Comparison of ENCODE assay signal across 1 cellular context in genomic region chr19:50368649-50369570, GRCh38.
TF ChIP-seq lines count a peak whose summit lies in the region.

No MANE protein-coding gene starts in this region.

TF ChIP-seq in HepG2, 621 proteins besides CTCF, POLR2A, EP300 and RAD21 (continues in another document):
- peak; percentile 49 for TF ChIP-seq ZNF687 (CRISPR knock-in tag; IDR thresholded peaks at IDR 0.05)
- no peak for TF ChIP-seq ERF (CRISPR knock-in tag; IDR thresholded peaks at IDR 0.05)
- TF ChIP-seq HOMEZ (CRISPR knock-in tag; IDR thresholded peaks at IDR 0.05; ENCODE audit: low read depth): no peak
- no peak for TF ChIP-seq ZNF296 (CRISPR knock-in tag; conservative IDR thresholded peaks at IDR 0.05)
- TF ChIP-seq ETV5 (CRISPR knock-in tag; IDR thresholded peaks at IDR 0.05; ENCODE audit: borderline replicate concordance): 0 out of 2 replicates have a peak, but pooled peaks have one; percentile 29
- TF ChIP-seq ZNF772 (CRISPR knock-in tag; IDR thresholded peaks at IDR 0.05): no peak
- peak; percentile 47; the same call in 1 of the 2 replicates for TF ChIP-seq ZGPAT (CRISPR knock-in tag; IDR thresholded peaks at IDR 0.05)
- TF ChIP-seq HHEX (CRISPR knock-in tag; IDR thresholded peaks at IDR 0.05): no peak
- TF ChIP-seq ZNF331 (CRISPR knock-in tag; IDR thresholded peaks at IDR 0.05): 0 out of 2 replicates have a peak, but pooled peaks have one; percentile 14
- 0 out of 2 replicates have a peak, but pooled peaks have one; percentile 29 for TF ChIP-seq ZSCAN29 (CRISPR knock-in tag; conservative IDR thresholded peaks at IDR 0.05)
- TF ChIP-seq ZNF224 (CRISPR knock-in tag; IDR thresholded peaks at IDR 0.05): no peak
- peak; percentile 51; the same call in 1 of the 2 replicates for TF ChIP-seq KDM2A (CRISPR knock-in tag; IDR thresholded peaks at IDR 0.05; ENCODE audit: borderline replicate concordance, low read depth)
- TF ChIP-seq KDM3A (CRISPR knock-in tag; IDR thresholded peaks at IDR 0.05; ENCODE audit: low read depth): 0 out of 2 replicates have a peak, but pooled peaks have one; percentile 66
- TF ChIP-seq SALL1 (CRISPR knock-in tag; IDR thresholded peaks at IDR 0.05): peak; percentile 47; the same call in 1 of the 2 replicates
- peak; percentile 31; the same call in 1 of the 2 replicates for TF ChIP-seq GATAD2A (CRISPR knock-in tag; IDR thresholded peaks at IDR 0.05)
- peak; percentile 85; the same call in 1 of the 2 replicates for TF ChIP-seq ZSCAN22 (CRISPR knock-in tag; IDR thresholded peaks at IDR 0.05)
- TF ChIP-seq SMC3 (IDR thresholded peaks at IDR 0.05; ENCODE audit: low read length): peak; percentile 64
- TF ChIP-seq ZFX (CRISPR knock-in tag; IDR thresholded peaks at IDR 0.05; ENCODE audit: low read depth): peak; percentile 45; the same call in 1 of the 2 replicates
- no peak for TF ChIP-seq TIGD3 (CRISPR knock-in tag; IDR thresholded peaks at IDR 0.05; ENCODE audit: borderline replicate concordance)
- TF ChIP-seq U2AF1 (optimal IDR thresholded peaks at IDR 0.05; ENCODE audit: low read depth, low read length): no peak
- 0 out of 2 replicates have a peak, but pooled peaks have one; percentile 44 for TF ChIP-seq IRF2 (CRISPR knock-in tag; IDR thresholded peaks at IDR 0.05)
- no peak for TF ChIP-seq KLF11 (CRISPR knock-in tag; IDR thresholded peaks at IDR 0.05)
- 0 out of 2 replicates have a peak, but pooled peaks have one; percentile 26 for TF ChIP-seq PRDM15 (CRISPR knock-in tag; IDR thresholded peaks at IDR 0.05)
- TF ChIP-seq KLF9 (CRISPR knock-in tag; IDR thresholded peaks at IDR 0.05; ENCODE audit: low read depth): no peak
- TF ChIP-seq DRAP1 (CRISPR knock-in tag; IDR thresholded peaks at IDR 0.05): no peak
- TF ChIP-seq HMGXB4 (CRISPR knock-in tag; IDR thresholded peaks at IDR 0.05; ENCODE audit: borderline replicate concordance in 1 of 2, low read depth in 1 of 2): peak; percentile 33 to 55; a peak in 1 of 4 replicates
- TF ChIP-seq FOXO1 (CRISPR knock-in tag; IDR thresholded peaks at IDR 0.05): 0 out of 2 replicates have a peak, but pooled peaks have one; percentile 24
- TF ChIP-seq STAG1 (CRISPR knock-in tag; IDR thresholded peaks at IDR 0.05): peak; percentile 91
- TF ChIP-seq RBM39 (IDR thresholded peaks at IDR 0.05; ENCODE audit: low read depth, low read length, poor library complexity, severe bottlenecking): peak; percentile 46
- TF ChIP-seq RARG (CRISPR knock-in tag; IDR thresholded peaks at IDR 0.05; ENCODE audit: low read depth): no peak
- no peak for TF ChIP-seq ZBTB42 (CRISPR knock-in tag; IDR thresholded peaks at IDR 0.05)
- peak; percentile 29; the same call in 1 of the 2 replicates for TF ChIP-seq ZBTB7A (CRISPR knock-in tag; IDR thresholded peaks at IDR 0.05)
- TF ChIP-seq RFXAP (CRISPR knock-in tag; IDR thresholded peaks at IDR 0.05; ENCODE audit: borderline replicate concordance): 0 out of 2 replicates have a peak, but pooled peaks have one; percentile 30
- TF ChIP-seq NR2C2 (CRISPR knock-in tag; IDR thresholded peaks at IDR 0.05; ENCODE audit: borderline replicate concordance): 0 out of 2 replicates have a peak, but pooled peaks have one; percentile 20
- TF ChIP-seq ONECUT2 (CRISPR knock-in tag; IDR thresholded peaks at IDR 0.05): no peak
- TF ChIP-seq AGO1 (IDR thresholded peaks at IDR 0.05; ENCODE audit: low read depth, low read length, poor library complexity, severe bottlenecking): no peak
- no peak for TF ChIP-seq THAP8 (CRISPR knock-in tag; IDR thresholded peaks at IDR 0.05; ENCODE audit: borderline replicate concordance)
- 0 out of 2 replicates have a peak, but pooled peaks have one; percentile 46 for TF ChIP-seq MEIS2 (CRISPR knock-in tag; IDR thresholded peaks at IDR 0.05)
- no peak for TF ChIP-seq MLX (CRISPR knock-in tag; IDR thresholded peaks at IDR 0.05)
- 0 out of 2 replicates have a peak, but pooled peaks have one; percentile 26 for TF ChIP-seq SMAD3 (CRISPR knock-in tag; IDR thresholded peaks at IDR 0.05)
- no peak for TF ChIP-seq HOXA9 (CRISPR knock-in tag; IDR thresholded peaks at IDR 0.05; ENCODE audit: borderline replicate concordance)
- no peak for TF ChIP-seq ZMYM4 (CRISPR knock-in tag; IDR thresholded peaks at IDR 0.05)
- TF ChIP-seq ZNF547 (CRISPR knock-in tag; IDR thresholded peaks at IDR 0.05): no peak
- no peak for TF ChIP-seq PLSCR1 (CRISPR knock-in tag; IDR thresholded peaks at IDR 0.05; ENCODE audit: borderline replicate concordance)
- no peak for TF ChIP-seq REL (CRISPR knock-in tag; conservative IDR thresholded peaks at IDR 0.05)
- peak; percentile 39 for TF ChIP-seq XRCC5 (optimal IDR thresholded peaks at IDR 0.05; ENCODE audit: low read length)
- no peak for TF ChIP-seq TFAP4 (IDR thresholded peaks at IDR 0.05; ENCODE audit: borderline replicate concordance, low read depth)
- TF ChIP-seq ZNF652 (CRISPR knock-in tag; IDR thresholded peaks at IDR 0.05; ENCODE audit: borderline replicate concordance, low read depth): no peak
